In genomic region chr10:45409782-45410181, GRCh38 we compare ENCODE assay signal across 22 cellular contexts. TPM values are rescaled to one million over a fixed set of nuclear protein-coding genes. Genes with fewer than 3 reads are reported as not detected.
DNase-seq lines count a peak whose midpoint lies in the region; ATAC-seq, FAIRE-seq and TF ChIP-seq lines count a peak whose summit lies in the region.
"Had no signal": no experiment of that assay in that cellular context is flagged by ENCODE, and none has a peak within 500 bp of the region (broad histone marks: within the 10 kb centered on the region; RNA-seq: fewer than 3 reads in every experiment).

No MANE protein-coding gene starts in this region.

- H3K9ac ChIP-seq in K562 (ENCODE audit: insufficient read depth in 1 of 2, low read depth in 2 of 2, low read length in 2 of 2) (peak overlapping the region; percentile 80 to 81; a peak in 3 of 4 replicates), subcutaneous abdominal adipose tissue (ENCODE audit: low read length in 5 of 5) (no peak overlapping the region)

- CTCF ChIA-PET in K562 (lab: Yijun Ruan, JAX; ENCODE audit: low intra/inter-chr PET ratio), result no interaction called here

- H3K36me3 ChIP-seq in K562 (ENCODE audit: control insufficient read depth, insufficient read depth, low read length) (no peaks in the 10 kb centered on the region), subcutaneous abdominal adipose tissue (ENCODE audit: control insufficient read depth in 5 of 5, insufficient read depth in 5 of 5, low read length in 5 of 5) (no peaks in the 10 kb centered on the region)

- H3K4me3 ChIP-seq in K562 (no peak overlapping the region), subcutaneous abdominal adipose tissue (ENCODE audit: low read depth in 1 of 5, low read length in 5 of 5) (no peak overlapping the region), right cardiac atrium (ENCODE audit: low read length) (no peak overlapping the region)

- peak overlapping the region; percentile 34 for H3K27ac Mint-ChIP-seq in stimulated activated naive CD8-positive, alpha-beta T cell treated with anti-CD3 and anti-CD28 coated beads, Interleukin-15, Interleukin-2, amounts not matched to agents 100 ng/mL and 50 ng/mL, for 24 hours
- no peak overlapping the region for H3K27ac Mint-ChIP-seq in stimulated activated naive CD8-positive, alpha-beta T cell treated with anti-CD3 and anti-CD28 coated beads, Interleukin-15, amount 100 ng/mL, for 72 hours
- H3K27ac Mint-ChIP-seq in naive B cell, result peak overlapping the region in 5 of 6 donors; percentile 64 to 94 (median 83)
- H3K27ac Mint-ChIP-seq: CD4-positive, alpha-beta T cell had no signal

- H3K27me3 ChIP-seq in K562 (ENCODE audit: control insufficient read depth in 2 of 2, insufficient read depth in 2 of 2, low read length in 2 of 2), result no peaks in the 10 kb centered on the region
- peaks cover 0 to 6% (median 0%) of the 10 kb centered on the region in 5 donors for H3K27me3 ChIP-seq in subcutaneous abdominal adipose tissue (ENCODE audit: control insufficient read depth in 5 of 5, insufficient read depth in 4 of 5, low read length in 5 of 5)
- no peaks in the 10 kb centered on the region for H3K27me3 ChIP-seq in right cardiac atrium (ENCODE audit: control insufficient read depth, insufficient read depth)

- peaks cover 9% of the 10 kb centered on the region; the same call in 1 of the 3 replicates for H3K79me2 ChIP-seq in K562 (ENCODE audit: control insufficient read depth, insufficient read depth, low read length)

- 25% methylated on average over 1 of the region's 1 CpG for WGBS in K562 (ENCODE audit: insufficient coverage, low coverage, missing lambda C conversion rate)
- 70% methylated on average over 1 of the region's 1 CpG for WGBS in right cardiac atrium

- peaks cover 4% of the 10 kb centered on the region for H3K27me3 Mint-ChIP-seq in stimulated activated naive CD8-positive, alpha-beta T cell treated with anti-CD3 and anti-CD28 coated beads, Interleukin-15, Interleukin-2, amounts not matched to agents 100 ng/mL and 50 ng/mL, for 24 hours
- H3K27me3 Mint-ChIP-seq in stimulated activated naive CD8-positive, alpha-beta T cell treated with anti-CD3 and anti-CD28 coated beads, Interleukin-15, amount 100 ng/mL, for 72 hours, result peaks cover 16% of the 10 kb centered on the region
- no peaks in the 10 kb centered on the region for H3K27me3 Mint-ChIP-seq in naive B cell

- no peaks in the 10 kb centered on the region for H3K9me1 ChIP-seq in K562 (ENCODE audit: control insufficient read depth, insufficient read depth, low read length)

- ATAC-seq in stimulated activated naive CD8-positive, alpha-beta T cell treated with anti-CD3 and anti-CD28 coated beads, Interleukin-15, amount 100 ng/mL, for 72 hours, result no peak
- ATAC-seq in K562, result peak; percentile 49
- ATAC-seq in naive B cell (ENCODE audit: low read depth in 2 of 2), result no peak
- no peak for ATAC-seq in right cardiac atrium
- ATAC-seq in HG03108 (IDR thresholded peaks at IDR 0.05; ENCODE audit: unreplicated experiment), result no peak

- H3K4me3 Mint-ChIP-seq in stimulated activated naive CD8-positive, alpha-beta T cell treated with anti-CD3 and anti-CD28 coated beads, Interleukin-15, Interleukin-2, amounts not matched to agents 100 ng/mL and 50 ng/mL, for 24 hours, result no peak overlapping the region
- H3K4me3 Mint-ChIP-seq in stimulated activated naive CD8-positive, alpha-beta T cell treated with anti-CD3 and anti-CD28 coated beads, Interleukin-15, amount 100 ng/mL, for 72 hours, result no peak overlapping the region
- peak overlapping the region in 2 of 8 donors; percentile 20 to 39 for H3K4me3 Mint-ChIP-seq in naive B cell
- H3K4me3 Mint-ChIP-seq: CD4-positive, alpha-beta T cell had no signal

- in situ Hi-C loops in K562 (cut with MboI), result no loop called here

- no TSS peak for BruUV-seq in K562 (replicated peaks; lab: Mats Ljungman, UMichigan)

- H3K27ac ChIP-seq in K562 (ENCODE audit: extremely low read depth, low read depth, low read length) (peak overlapping the region; percentile 86), subcutaneous abdominal adipose tissue (ENCODE audit: low read depth, low read length) (peak overlapping the region; percentile 8), right cardiac atrium (ENCODE audit: low read length) (no peak overlapping the region)

- intact Hi-C loops in K562 (cut with micrococcal nuclease) (loop anchor here (5.0 kb wide), 1 partner anchor 32 kb away; no protein-coding TSS in a partner anchor), right cardiac atrium (cut with DNase I) (no loop called here)

- no peaks in the 10 kb centered on the region for H4K20me1 ChIP-seq in K562 (replicated peaks; ENCODE audit: control insufficient read depth, insufficient read depth, low read length)

- TF ChIP-seq EP300 in K562 (IDR thresholded peaks at IDR 0.05; ENCODE audit: low read length), result no peak

- H3K4me2 ChIP-seq in K562 (ENCODE audit: insufficient read depth, low read length), result peak overlapping the region; percentile 68

- no peaks in the 10 kb centered on the region for H3K9me3 Mint-ChIP-seq in stimulated activated naive CD8-positive, alpha-beta T cell treated with anti-CD3 and anti-CD28 coated beads, Interleukin-15, Interleukin-2, amounts not matched to agents 100 ng/mL and 50 ng/mL, for 24 hours
- no peaks in the 10 kb centered on the region for H3K9me3 Mint-ChIP-seq in stimulated activated naive CD8-positive, alpha-beta T cell treated with anti-CD3 and anti-CD28 coated beads, Interleukin-15, amount 100 ng/mL, for 72 hours
- peaks cover 0 to 2% (median 0%) of the 10 kb centered on the region in 7 donors for H3K9me3 Mint-ChIP-seq in naive B cell

- no peaks in the 10 kb centered on the region for H3K36me3 Mint-ChIP-seq in stimulated activated naive CD8-positive, alpha-beta T cell treated with anti-CD3 and anti-CD28 coated beads, Interleukin-15, Interleukin-2, amounts not matched to agents 100 ng/mL and 50 ng/mL, for 24 hours (ENCODE audit: low read depth)
- peaks cover 0 to 23% of the 10 kb centered on the region in 2 donors for H3K36me3 Mint-ChIP-seq in naive B cell

- TF ChIP-seq RAD21 in K562 (CRISPR knock-in tag; conservative IDR thresholded peaks at IDR 0.05 in 1 of 2, IDR thresholded peaks at IDR 0.05 in 1 of 2), result no peak

- DNase-seq in stimulated activated naive CD8-positive, alpha-beta T cell treated with anti-CD3 and anti-CD28 coated beads, Interleukin-15, amount 100 ng/mL, for 72 hours, result no peak
- DNase-seq in K562 (ENCODE audit: extremely low read depth in 1 of 4, low spot score in 3 of 4) (peak in 2 of 4 experiments; percentile 5 to 48), naive B cell (no peak), right cardiac atrium (no peak)
- DNase-seq in activated CD8-positive, alpha-beta memory T cell treated with anti-CD3 and anti-CD28 coated beads, Interleukin-2, amount 50 U/mL, for 48 hours, result no peak
- DNase-seq: 8988T; CD4-positive, alpha-beta T cell; DMS153; GDM1; HCEC 1CT; IMR-90; Kasumi-1; NCI-H1105 treated with DMSO at 0.1 percent for 48 hours; NCI-H1694; NK-92 treated with Interleukin-12 subunit alpha and Interleukin-12 subunit beta, amount 100 ng/mL, for 24 hours; Right ventricle myocardium superior had no signal

- H2AFZ ChIP-seq in K562 (ENCODE audit: low read depth, low read length), result peak overlapping the region; percentile 58; the same call in 1 of the 2 replicates

- no peaks in the 10 kb centered on the region for H3K4me1 Mint-ChIP-seq in stimulated activated naive CD8-positive, alpha-beta T cell treated with anti-CD3 and anti-CD28 coated beads, Interleukin-15, Interleukin-2, amounts not matched to agents 100 ng/mL and 50 ng/mL, for 24 hours (ENCODE audit: low read depth)
- H3K4me1 Mint-ChIP-seq in stimulated activated naive CD8-positive, alpha-beta T cell treated with anti-CD3 and anti-CD28 coated beads, Interleukin-15, amount 100 ng/mL, for 72 hours, result no peaks in the 10 kb centered on the region
- peaks cover 29 to 48% (median 46%) of the 10 kb centered on the region in 3 donors for H3K4me1 Mint-ChIP-seq in naive B cell

- TF ChIP-seq CTCF in K562 (IDR thresholded peaks at IDR 0.05 in 2 of 3, conservative IDR thresholded peaks at IDR 0.05 in 1 of 3; ENCODE audit: insufficient read depth in 2 of 3, low read depth in 1 of 3, low read length in 3 of 3), result peak in 1 of 3 experiments; percentile 1; a peak in 1 of 6 replicates

- H3K4me1 ChIP-seq in K562 (replicated peaks in 1 of 2; ENCODE audit: control insufficient read depth in 2 of 2, insufficient read depth in 2 of 2, low read length in 2 of 2), result peaks cover 12 to 49% of the 10 kb centered on the region in 2 experiments
- H3K4me1 ChIP-seq in subcutaneous abdominal adipose tissue (ENCODE audit: control insufficient read depth in 5 of 5, insufficient read depth in 5 of 5, low read length in 5 of 5), result peaks cover 0 to 9% (median 0%) of the 10 kb centered on the region in 5 donors
- H3K4me1 ChIP-seq in right cardiac atrium (ENCODE audit: control insufficient read depth, insufficient read depth, low read length), result no peaks in the 10 kb centered on the region

- FAIRE-seq in K562 (lab: Jason Lieb, UNC), result no peak
- FAIRE-seq: HTR-8/SVneo had no signal

- no peak for TF ChIP-seq POLR2A in K562 (conservative IDR thresholded peaks at IDR 0.05)

- H3K9me3 ChIP-seq in K562 (replicated peaks; ENCODE audit: control insufficient read depth, insufficient read depth, low read depth, low read length), result 0 out of 2 replicates have a peak, but pooled peaks cover 2% of the 10 kb centered on the region
- no peaks in the 10 kb centered on the region for H3K9me3 ChIP-seq in subcutaneous abdominal adipose tissue (ENCODE audit: control insufficient read depth in 5 of 5, low read length in 5 of 5)
- no peaks in the 10 kb centered on the region for H3K9me3 ChIP-seq in right cardiac atrium (ENCODE audit: control insufficient read depth, low read length)

- POLR2A ChIA-PET in K562 (lab: Yijun Ruan, JAX), result interaction anchor here (0.8 to 1.6 kb wide), 6 partner anchors 12 to 157 kb away, joined by 3 to 8 read pairs (median 3); no protein-coding TSS in a partner anchor

RNA-seq across cellular contexts. Expression of gene ALOX5, which starts 35.8 kb away (rescaled TPM):
- 3.5 and 4.3 TPM in 2 replicates for total RNA-seq in K562 (2011; cell fraction: chromatin; rRNA removed; ENCODE audit: low replicate concordance)
- 2.2 and 3.8 TPM in 2 replicates for total RNA-seq in K562 (2011; cell fraction: nucleolus; rRNA removed)
- total RNA-seq in K562 (2011; cell fraction: nucleoplasm; rRNA removed), result 2.5 and 2.6 TPM in 2 replicates
- total RNA-seq in K562 (2014; rRNA removed), result 1.1 and 1.9 TPM in 2 replicates
- 0.51 and 0.73 TPM in 2 replicates for total RNA-seq in K562 (2014; rRNA removed; fragmentation: Illumina TruSeq; extraction: Trizol)
- total RNA-seq in K562 (2015; rRNA removed; fragmentation: Illumina TruSeq; extraction: Trizol), result 1.8 and 1.9 TPM in 2 replicates
- total RNA-seq in K562 (2021), result 0.92 and 2.0 TPM in 2 replicates
- 0.74 and 6.5 TPM in 2 replicates for polyA plus RNA-seq in K562 (2011; rRNA removed)
- 0.61 and 3.8 TPM in 2 replicates for polyA plus RNA-seq in K562 (2011; cell fraction: cytosol; rRNA removed)
- 10.6 and 47.2 TPM in 2 replicates for polyA plus RNA-seq in K562 (2011; cell fraction: nucleus; rRNA removed)
- 4.9 and 23.7 TPM in 2 replicates for polyA plus RNA-seq in K562 (2012)
- 1.4 and 1.5 TPM in 2 replicates for polyA plus RNA-seq in K562 (2014; fragmentation: Illumina TruSeq; extraction: Trizol)
- polyA plus RNA-seq in K562 (2014; fragmentation: Nextera tagmentation; extraction: Ambion mirVana), result under 1 TPM; 0.10 to 0.13 TPM
- 1.6 and 2.4 TPM in 2 replicates for polyA plus RNA-seq in K562 (2014; rRNA removed)
- polyA minus RNA-seq in K562 (2011; rRNA and poly(A)+ RNA removed), result 0.46 and 3.2 TPM in 2 replicates
- 2.5 TPM in 1 of 2 replicates, not detected in the other for polyA minus RNA-seq in K562 (2011; cell fraction: cytosol; rRNA and poly(A)+ RNA removed)
- polyA minus RNA-seq in K562 (2011; cell fraction: nucleus; rRNA and poly(A)+ RNA removed), result 2.0 and 18.2 TPM in 2 replicates
- polyA plus RNA-seq in naive B cell (ENCODE audit: low read depth in 6 of 6), result 100 to 1,000 TPM; 120 to 202 (median 153) TPM
- total RNA-seq in right cardiac atrium, result 10 to 100 TPM; 10.0 to 13.0 (median 12.2) TPM
- 5.6 TPM for polyA plus RNA-seq in right cardiac atrium
- total RNA-seq: IMR-90, NCI-H460 had no signal
- polyA plus RNA-seq: AG04450, IMR-90 had no signal

Comparison
In these comparisons a context has a peak if more than half of its experiments do, and no peak if none do; other contexts are left out.
1. H3K27ac Mint-ChIP-seq: peak in stimulated activated naive CD8-positive, alpha-beta T cell treated with anti-CD3 and anti-CD28 coated beads, Interleukin-15, Interleukin-2, amounts not matched to agents 100 ng/mL and 50 ng/mL, for 24 hours (single experiment) and naive B cell (5 of 6); none in stimulated activated naive CD8-positive, alpha-beta T cell treated with anti-CD3 and anti-CD28 coated beads, Interleukin-15, amount 100 ng/mL, for 72 hours (0 of 2).
2. H3K9ac ChIP-seq: peak in K562 (2 of 2); none in subcutaneous abdominal adipose tissue (0 of 5).